ENCODE assay signal across 8 cellular contexts in genomic region chr1:147496571-147496970, GRCh38. TPM values are rescaled to one million over a fixed set of nuclear protein-coding genes. Genes with fewer than 3 reads are reported as not detected.
A peak's percentile ranks its signal among the peaks of the same experiment; 100 is the strongest.
DNase-seq lines count a peak whose midpoint lies in the region; ATAC-seq and TF ChIP-seq lines count a peak whose summit lies in the region.

No MANE protein-coding gene starts in this region.

- no peak overlapping the region for H2AK5ac ChIP-seq in H9 (ENCODE audit: insufficient read length, low read length)

- DNase-seq in ACHN (peak; percentile 33), H9 (peak; percentile 49), adrenal gland (peak; percentile 26 to 68 (median 58)), left lobe of liver (ENCODE audit: low spot score) (no peak), erythroblast (lab: John Stamatoyannopoulos, UW) (no peak), ureter (ENCODE audit: low spot score) (no peak), GM20000 (ENCODE audit: low spot score) (no peak)

- H3K56ac ChIP-seq in H9 (ENCODE audit: insufficient read length, low read depth, low read length) = no peak overlapping the region

- H3K36me3 Mint-ChIP-seq in H9 (ENCODE audit: insufficient read depth in 1 of 3, low read depth in 3 of 3) = no peaks in the 10 kb centered on the region

- H3K27me3 ChIP-seq in H9 (ENCODE audit: insufficient read depth, low read length) (no peaks in the 10 kb centered on the region), adrenal gland (no peaks in the 10 kb centered on the region)

- H2BK120ac ChIP-seq in H9 (ENCODE audit: low read depth, low read length, poor library complexity, severe bottlenecking) = no peak overlapping the region

- TF ChIP-seq POLR2A in adrenal gland (IDR thresholded peaks at IDR 0.05) = no peak
- TF ChIP-seq POLR2A in erythroblast (IDR thresholded peaks at IDR 0.05; ENCODE audit: low read length) = no peak

- no peaks in the 10 kb centered on the region for H3K23me2 ChIP-seq in H9 (ENCODE audit: insufficient read length, low read depth, low read length, poor library complexity, severe bottlenecking)

- peak; percentile 54 for TF ChIP-seq CTCF in H9 (conservative IDR thresholded peaks at IDR 0.05)
- peak; percentile 15 to 55 (median 37) for TF ChIP-seq CTCF in adrenal gland (IDR thresholded peaks at IDR 0.05)
- no peak for TF ChIP-seq CTCF in GM20000 (IDR thresholded peaks at IDR 0.05; ENCODE audit: extremely low read depth, missing control alignments)

- in situ Hi-C loops in ACHN (cut with HindIII; ENCODE audit: low pct_ligation_motif_present, low pct_unique_long_range_greater_than_20kb, low sequenced_read_pairs) = no loop called here

- H3K4me3 ChIP-seq in adrenal gland = no peak overlapping the region

- ATAC-seq in left lobe of liver = peak; percentile 40
- no peak for ATAC-seq in HG02973 (IDR thresholded peaks at IDR 0.05; ENCODE audit: unreplicated experiment)

- no peak overlapping the region for H2BK15ac ChIP-seq in H9 (ENCODE audit: low read depth, low read length)

- H3K9me3 ChIP-seq in H9 (ENCODE audit: control insufficient read depth, low read depth, low read length) (no peaks in the 10 kb centered on the region), adrenal gland (replicated peaks in 1 of 3) (no peaks in the 10 kb centered on the region)

- no peak overlapping the region for H3T11ph ChIP-seq in H9 (ENCODE audit: low read length)

- H3K4me1 ChIP-seq in H9 (ENCODE audit: insufficient read depth, low read length) (no peaks in the 10 kb centered on the region), adrenal gland (replicated peaks in 1 of 2) (peaks cover 3 to 6% of the 10 kb centered on the region in 2 donors)

- H2BK5ac ChIP-seq in H9 (ENCODE audit: insufficient read length, low read length) = no peak overlapping the region

- no peak overlapping the region for H3K27ac Mint-ChIP-seq in H9

- intact Hi-C loops in adrenal gland (cut with DNase I) = loop anchor here (5.0 kb wide), 2 partner anchors 131 to 146 kb away; no protein-coding TSS in a partner anchor

- H3K4me3 Mint-ChIP-seq in H9 = no peak overlapping the region

- H3K14ac ChIP-seq in H9 (ENCODE audit: insufficient read depth, low read length) = no peak overlapping the region

- H2BK20ac ChIP-seq in H9 (ENCODE audit: low read depth, low read length, poor library complexity, severe bottlenecking) = no peak overlapping the region

- H3K27me3 Mint-ChIP-seq in H9 (ENCODE audit: low read depth) = 0 out of 2 replicates have a peak, but pooled peaks cover 3% of the 10 kb centered on the region

- peaks cover 3 to 4% of the 10 kb centered on the region in 2 experiments; a peak in 3 of 4 replicates for H3K4me1 Mint-ChIP-seq in H9

- no peak overlapping the region for H3K4me2 ChIP-seq in H9 (ENCODE audit: insufficient read depth, insufficient read length, low read length)

- H4K5ac ChIP-seq in H9 (ENCODE audit: insufficient read length, low read depth, low read length) = no peak overlapping the region

- H3K9me3 Mint-ChIP-seq in H9 = no peaks in the 10 kb centered on the region

- H4K8ac ChIP-seq in H9 (replicated peaks; ENCODE audit: insufficient read length, low read depth, low read length) = no peak overlapping the region

- H3K27ac ChIP-seq in H9 (ENCODE audit: insufficient read length, low read depth, low read length) = no peak overlapping the region
- no peak overlapping the region for H3K27ac ChIP-seq in adrenal gland

- H3K79me2 ChIP-seq in H9 (ENCODE audit: insufficient read depth, low read length) = no peaks in the 10 kb centered on the region

- H3K9ac ChIP-seq in H9 (ENCODE audit: extremely low read depth, insufficient read length, low read length) = no peak overlapping the region

- H2BK12ac ChIP-seq in H9 (ENCODE audit: insufficient read length, low read depth, low read length) = no peak overlapping the region

- H4K20me1 ChIP-seq in H9 (ENCODE audit: control insufficient read depth, insufficient read depth, insufficient read length) = no peaks in the 10 kb centered on the region

- H3K4ac ChIP-seq in H9 (ENCODE audit: low read depth, low read length) = no peak overlapping the region

- H3K18ac ChIP-seq in H9 (ENCODE audit: insufficient read length, low read depth, low read length) = no peak overlapping the region

- no peaks in the 10 kb centered on the region for H3K36me3 ChIP-seq in adrenal gland (replicated peaks in 1 of 2)

- no peak overlapping the region for H3K23ac ChIP-seq in H9 (ENCODE audit: insufficient read length, low read depth, low read length)

- WGBS in H9 (ENCODE audit: extremely low coverage, insufficient read length, low lambda C conversion rate) = no CpG with 5 or more reads among the region's 4 CpGs
- WGBS in adrenal gland, 4 donors = 26 to 42% (median 36%) methylated on average over 3 to 4 of the region's 4 CpGs

- H2AFZ ChIP-seq in H9 (ENCODE audit: low read length) = no peak overlapping the region

- H3K79me1 ChIP-seq in H9 (ENCODE audit: insufficient read depth, low read depth, low read length, poor library complexity, severe bottlenecking) = no peaks in the 10 kb centered on the region

- no peak overlapping the region for H4K91ac ChIP-seq in H9 (ENCODE audit: insufficient read length, low read depth, low read length)

RNA-seq across cellular contexts. Expression of gene BCL9, which starts 44.7 kb away (rescaled TPM):
- 58.3 and 59.4 TPM in 2 replicates for total RNA-seq in H9 (2021)
- total RNA-seq in adrenal gland = 10 to 100 TPM in 7 of 8 donors, 1 to 10 TPM in 1; 7.2 to 30.1 (median 21.4) TPM
- polyA plus RNA-seq in adrenal gland = 10 to 100 TPM in 1 of 3 donors, 1 to 10 TPM in 2; 4.1 to 25.5 (median 9.3) TPM
- total RNA-seq in left lobe of liver = 5.3 TPM
- total RNA-seq in ureter = 30.7 TPM

Comparison
In these comparisons a context has a peak if more than half of its experiments do, and no peak if none do; other contexts are left out.
1. DNase-seq: peak in ACHN (single experiment), H9 (single experiment) and adrenal gland (7 of 7); none in left lobe of liver (single experiment), erythroblast (0 of 2), ureter (single experiment) and GM20000 (single experiment).